In the genomic region with DNA sequence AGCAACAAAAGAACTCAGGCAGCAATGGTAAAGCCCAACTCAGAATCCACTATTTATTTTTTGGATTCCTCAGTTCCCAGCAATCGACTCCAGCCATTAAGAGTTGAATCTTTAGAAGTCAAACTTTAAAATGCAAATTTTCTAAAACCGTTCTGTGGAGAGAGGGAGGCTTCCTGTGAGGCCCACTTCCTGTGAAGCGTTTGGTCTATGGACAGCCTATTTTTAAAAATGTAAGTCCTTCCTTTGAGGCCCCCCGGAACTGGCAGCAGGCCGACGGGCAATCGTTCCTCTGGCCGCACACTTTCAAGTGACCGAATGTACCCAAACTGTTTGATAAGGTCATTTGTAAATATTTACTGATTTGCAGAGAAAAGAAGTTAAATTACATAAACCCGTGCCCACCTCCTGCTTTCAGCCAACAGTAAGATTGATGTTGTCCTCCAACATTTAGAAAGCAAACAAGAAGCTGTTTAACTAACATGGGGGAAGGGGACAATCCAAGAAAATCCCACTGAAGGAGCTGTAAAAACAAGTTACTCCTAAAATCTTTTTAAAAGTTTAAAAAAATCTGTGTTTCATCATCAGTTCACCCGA, we compare ENCODE assay signal across 8 cellular contexts.
DNase-seq lines count a peak whose midpoint lies in the region; ATAC-seq and TF ChIP-seq lines count a peak whose summit lies in the region.

No MANE protein-coding gene starts in this region.

- H3K9me2 ChIP-seq in OCI-LY7 (ENCODE audit: insufficient read depth, low read length): no peaks in the 10 kb centered on the region

- intact Hi-C loops in OCI-LY7 (cut with micrococcal nuclease; ENCODE audit: unreplicated experiment): loop anchor here (5.0 kb wide), 1 partner anchor 44 kb away; no protein-coding TSS in a partner anchor

- no peaks in the 10 kb centered on the region for H4K20me1 ChIP-seq in OCI-LY7 (ENCODE audit: insufficient read depth, low read length)

- H3K4me3 ChIP-seq in OCI-LY7 (ENCODE audit: low read depth, low read length, poor library complexity, severe bottlenecking) (peak overlapping the region; percentile 57), esophagus (ENCODE audit: low read depth in 1 of 2, low read length in 2 of 2) (no peak overlapping the region), rectal smooth muscle tissue (ENCODE audit: low read length) (no peak overlapping the region)

- H3K4me2 ChIP-seq in OCI-LY7 (ENCODE audit: low read length): peak overlapping the region; percentile 69

- ATAC-seq in HG02938 (IDR thresholded peaks at IDR 0.05; ENCODE audit: unreplicated experiment) (peak; percentile 70), GM19397 (IDR thresholded peaks at IDR 0.05; ENCODE audit: unreplicated experiment) (no peak)

- CTCF ChIA-PET in OCI-LY7 (lab: Charles Lee; ENCODE audit: unreplicated experiment): interaction anchor here (1.3 kb wide), 1 partner anchor 13 kb away, joined by 6 read pairs; no protein-coding TSS in a partner anchor

- peaks cover 50% of the 10 kb centered on the region for H3K79me2 ChIP-seq in OCI-LY7 (ENCODE audit: insufficient read depth, low read depth, low read length)

- POLR2A ChIA-PET in OCI-LY7 (lab: Charles Lee): interaction anchor here (0.6 to 4.3 kb wide), 15 partner anchors 10 to 576 kb away, joined by 3 to 18 read pairs (median 5); no protein-coding TSS in a partner anchor

- TSS peak; percentile 95 for BruUV-seq in OCI-LY7 (replicated peaks; lab: Mats Ljungman, UMichigan)

- DNase-seq in SIG-M5 treated with dmso at 0.1 percent for 504 hours (lab: John Stamatoyannopoulos, UW; ENCODE audit: unreplicated experiment) (peak; percentile 80), SIG-M5 (lab: John Stamatoyannopoulos, UW) (no peak), OCI-LY7 (ENCODE audit: low spot score) (peak; percentile 83), NCI-H446 (lab: John Stamatoyannopoulos, UW) (no peak)

- peak overlapping the region; percentile 17; the same call in 1 of the 2 replicates for H2AFZ ChIP-seq in OCI-LY7 (ENCODE audit: low read length)

- H3K27me3 ChIP-seq in esophagus (ENCODE audit: control insufficient read depth in 1 of 2, insufficient read depth in 2 of 2, low read length in 2 of 2): no peaks in the 10 kb centered on the region
- H3K27me3 ChIP-seq in rectal smooth muscle tissue (ENCODE audit: control insufficient read depth, insufficient read depth, low read length): no peaks in the 10 kb centered on the region

- no peak for TF ChIP-seq CTCF in OCI-LY7 (conservative IDR thresholded peaks at IDR 0.05; ENCODE audit: low read length)

- no peaks in the 10 kb centered on the region; the same call in 1 of the 2 replicates for H3K9me3 ChIP-seq in OCI-LY7 (ENCODE audit: low read length)
- no peaks in the 10 kb centered on the region for H3K9me3 ChIP-seq in esophagus (ENCODE audit: control insufficient read depth in 2 of 2, insufficient read depth in 1 of 2, low read depth in 1 of 2, low read length in 1 of 2)

- H3K4me1 ChIP-seq in OCI-LY7 (ENCODE audit: insufficient read depth, low read length, poor library complexity, severe bottlenecking) (peaks cover 70% of the 10 kb centered on the region), esophagus (ENCODE audit: control insufficient read depth in 2 of 2, insufficient read depth in 2 of 2, low read length in 1 of 2) (peaks cover 3 to 6% of the 10 kb centered on the region in 2 donors), rectal smooth muscle tissue (ENCODE audit: control insufficient read depth, insufficient read depth, low read length) (peaks cover 27% of the 10 kb centered on the region)

- WGBS in esophagus, 2 donors: 20 to 36% methylated on average over 11 of the region's 11 CpGs

- peak overlapping the region; percentile 80 for H3K27ac ChIP-seq in OCI-LY7 (ENCODE audit: low read depth, low read length, poor library complexity, severe bottlenecking)
- peak overlapping the region; percentile 57 to 77 for H3K27ac ChIP-seq in esophagus (ENCODE audit: low read depth in 2 of 2, low read length in 1 of 2)
- H3K27ac ChIP-seq in rectal smooth muscle tissue (ENCODE audit: low read depth, low read length): peak overlapping the region; percentile 81

- no peak overlapping the region for H3K9ac ChIP-seq in rectal smooth muscle tissue (ENCODE audit: low read length)

- H3K36me3 ChIP-seq in OCI-LY7 (ENCODE audit: insufficient read depth, low read length): peaks cover 43% of the 10 kb centered on the region
- peaks cover 3 to 13% of the 10 kb centered on the region in 2 donors for H3K36me3 ChIP-seq in esophagus (ENCODE audit: control insufficient read depth in 2 of 2, insufficient read depth in 2 of 2, low read length in 1 of 2)
- H3K36me3 ChIP-seq in rectal smooth muscle tissue (ENCODE audit: control insufficient read depth, insufficient read depth, low read length): peaks cover 4% of the 10 kb centered on the region

Comparison
In these comparisons a context has a peak if more than half of its experiments do, and no peak if none do; other contexts are left out.
1. DNase-seq: peak in SIG-M5 treated with dmso at 0.1 percent for 504 hours (single experiment) and OCI-LY7 (single experiment); none in SIG-M5 (single experiment) and NCI-H446 (0 of 2).
2. Peak in every context shown above with its lines, with median percentiles within 50 percentile points of each other: H3K27ac ChIP-seq.